Comparison of ENCODE assay signal across 17 cellular contexts in the genomic region with DNA sequence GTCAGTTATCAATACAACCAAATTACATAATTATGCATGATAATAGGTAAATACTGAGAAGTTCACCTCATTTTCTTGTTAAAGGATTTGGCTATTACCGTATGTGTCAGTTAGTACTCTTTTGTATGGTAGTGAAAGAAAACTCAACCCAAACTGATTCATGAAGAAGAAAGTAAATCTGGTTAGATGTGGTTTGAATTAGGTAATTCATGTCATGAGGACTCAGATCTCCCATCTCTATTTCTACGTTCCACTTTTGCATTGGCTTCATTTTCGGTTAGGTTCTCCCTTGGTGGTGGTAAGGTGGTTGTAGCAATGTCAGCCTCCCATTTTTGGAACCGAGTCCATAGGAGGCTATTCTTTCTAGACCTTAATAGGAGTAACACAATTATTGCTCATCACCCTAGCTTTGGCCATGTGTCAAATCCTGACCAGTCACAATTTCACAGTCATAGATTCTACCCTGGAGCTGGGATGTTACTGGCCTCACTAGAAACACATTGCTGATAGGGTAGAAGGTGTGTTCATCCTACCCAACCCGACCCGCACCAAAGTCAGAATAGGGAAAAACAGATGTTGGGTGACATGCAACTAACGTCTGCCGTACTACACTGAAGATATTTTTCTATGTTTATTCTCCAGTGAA.
DNase-seq lines count a peak whose midpoint lies in the region; ATAC-seq, FAIRE-seq and TF ChIP-seq lines count a peak whose summit lies in the region.
"Had no signal": no experiment of that assay in that cellular context is flagged by ENCODE, and none has a peak within 500 bp of the region (broad histone marks: within the 10 kb centered on the region; RNA-seq: fewer than 3 reads in every experiment).

No MANE protein-coding gene starts in this region.

- H3K4me1 ChIP-seq in breast epithelium (no peaks in the 10 kb centered on the region), HCT116 (ENCODE audit: control insufficient read depth in 1 of 2, insufficient read depth in 2 of 2, low read length in 2 of 2) (no peaks in the 10 kb centered on the region), GM12878 (ENCODE audit: control insufficient read depth, insufficient read depth, low read length) (peaks cover 9% of the 10 kb centered on the region; the same call in 1 of the 2 replicates), MM.1S (ENCODE audit: low read length) (no peaks in the 10 kb centered on the region)

- no peak overlapping the region for H3K4me3 Mint-ChIP-seq in MCF 10A (ENCODE audit: unreplicated experiment)
- H3K4me3 Mint-ChIP-seq: CD4-positive, alpha-beta memory T cell had no signal

- H3K4me1 Mint-ChIP-seq in MCF 10A (ENCODE audit: insufficient read depth, unreplicated experiment) = no peaks in the 10 kb centered on the region

- RAD21 ChIA-PET in HCT116 (lab: Charles Lee; ENCODE audit: low non-redundant PET in 1 of 2, low total read pairs in 2 of 2, uncharacterized antibody in 2 of 2, unreplicated experiment in 2 of 2) = no interaction called here
- RAD21 ChIA-PET in GM12878 (lab: Charles Lee; ENCODE audit: unreplicated experiment) = interaction anchor here (1.1 to 1.2 kb wide), 2 partner anchors 12 to 54 kb away, joined by 3 to 4 read pairs; no protein-coding TSS in a partner anchor

- H3K36me3 ChIP-seq in breast epithelium (no peaks in the 10 kb centered on the region), HCT116 (ENCODE audit: control insufficient read depth in 1 of 2, insufficient read depth in 2 of 2, low read length in 2 of 2) (no peaks in the 10 kb centered on the region), GM12878 (ENCODE audit: control insufficient read depth in 2 of 2, insufficient read depth in 2 of 2, low read length in 1 of 2) (no peaks in the 10 kb centered on the region), MM.1S (replicated peaks; ENCODE audit: insufficient read depth, low read length) (no peaks in the 10 kb centered on the region)

- no peak for TF ChIP-seq EP300 in GM12878 (IDR thresholded peaks at IDR 0.05; ENCODE audit: borderline replicate concordance in 1 of 2, control insufficient read depth in 1 of 2, low read depth in 2 of 2, low read length in 2 of 2)

- no peak overlapping the region for H3K9ac ChIP-seq in HCT116 (ENCODE audit: low read length)
- no peak overlapping the region for H3K9ac ChIP-seq in GM12878 (ENCODE audit: control insufficient read depth, insufficient read depth, low read length)
- H3K9ac ChIP-seq in MM.1S (ENCODE audit: low read length) = no peak overlapping the region

- H3K9me3 Mint-ChIP-seq in MCF 10A (ENCODE audit: unreplicated experiment) = no peaks in the 10 kb centered on the region

- no peaks in the 10 kb centered on the region for H4K20me1 ChIP-seq in HCT116 (ENCODE audit: insufficient read depth)
- H4K20me1 ChIP-seq in GM12878 (ENCODE audit: control insufficient read depth, insufficient read depth) = no peaks in the 10 kb centered on the region
- H4K20me1 ChIP-seq in MM.1S (ENCODE audit: insufficient read depth, low read length) = no peaks in the 10 kb centered on the region

- peaks cover 4% of the 10 kb centered on the region for H3K36me3 Mint-ChIP-seq in MCF 10A (ENCODE audit: insufficient read depth, unreplicated experiment)

- no peak for TF ChIP-seq POLR2A in breast epithelium (IDR thresholded peaks at IDR 0.05)
- no peak for TF ChIP-seq POLR2A in HCT116 (IDR thresholded peaks at IDR 0.05; ENCODE audit: borderline replicate concordance, extremely low read depth, insufficient read depth, insufficient read length)
- TF ChIP-seq POLR2A in GM12878 (IDR thresholded peaks at IDR 0.05; ENCODE audit: low read depth, low read length) = no peak

- H3K27ac ChIP-seq in breast epithelium = no peak overlapping the region
- no peak overlapping the region for H3K27ac ChIP-seq in HCT116 (ENCODE audit: low read depth, low read length)
- no peak overlapping the region for H3K27ac ChIP-seq in GM12878 (ENCODE audit: control insufficient read depth, insufficient read depth)
- H3K27ac ChIP-seq in MM.1S (ENCODE audit: low read length) = no peak overlapping the region
- H3K27ac ChIP-seq: RWPE1 had no signal

- intact Hi-C loops in MCF 10A (cut with micrococcal nuclease) (no loop called here), breast epithelium (cut with DNase I; ENCODE audit: low total_unique reads) (no loop called here), HCT116 (cut with micrococcal nuclease) (no loop called here), GM12878 (cut with micrococcal nuclease; ENCODE audit: unreplicated experiment) (no loop called here)

- H3K4me3 ChIP-seq in breast epithelium (no peak overlapping the region), HCT116 (replicated peaks in 1 of 2; ENCODE audit: low read depth in 1 of 2, low read length in 2 of 2) (no peak overlapping the region), GM12878 (no peak overlapping the region), MM.1S (ENCODE audit: low read length) (no peak overlapping the region)

- H3K4me2 ChIP-seq in HCT116 (ENCODE audit: low read length) (no peak overlapping the region), GM12878 (ENCODE audit: control insufficient read depth, insufficient read depth) (peak overlapping the region; percentile 33; the same call in 1 of the 2 replicates), MM.1S (ENCODE audit: low read depth, low read length) (no peak overlapping the region)

- ATAC-seq in HCT116 = no peak
- ATAC-seq in GM12878 = no peak; the same call in 2 of the 3 replicates
- ATAC-seq in stimulated activated naive CD8-positive, alpha-beta T cell treated with anti-CD3 and anti-CD28 coated beads, Interleukin-15, Interleukin-2, amounts not matched to agents 100 U/mL and 50 U/mL, for 24 hours = peak; percentile 43
- ATAC-seq in GM19467 (IDR thresholded peaks at IDR 0.05; ENCODE audit: unreplicated experiment) = no peak
- no peak for ATAC-seq in GM21528 (IDR thresholded peaks at IDR 0.05; ENCODE audit: low FRiP score, unreplicated experiment)

- H3K27me3 Mint-ChIP-seq in MCF 10A (ENCODE audit: insufficient read depth, unreplicated experiment) = no peaks in the 10 kb centered on the region
- H3K27me3 Mint-ChIP-seq: CD4-positive, alpha-beta memory T cell had no signal

- H3K9me2 ChIP-seq in HCT116 (ENCODE audit: insufficient read depth) (no peaks in the 10 kb centered on the region), MM.1S (replicated peaks; ENCODE audit: insufficient read depth, low read length) (no peaks in the 10 kb centered on the region)

- in situ Hi-C loops in GM12878 (cut with MboI) = no loop called here

- TSS peak; percentile 21 for BruUV-seq in MCF 10A (replicated peaks; lab: Mats Ljungman, UMichigan)
- TSS peak; percentile 23 for BruUV-seq in HCT116 (replicated peaks; lab: Mats Ljungman, UMichigan)
- BruUV-seq in GM12878 (replicated peaks; lab: Mats Ljungman, UMichigan) = no TSS peak

- CTCF ChIA-PET in MCF 10A (lab: Yijun Ruan, JAX) (interaction anchor here (0.7 kb wide), 1 partner anchor 1438 kb away, joined by 3 read pairs; no protein-coding TSS in a partner anchor), HCT116 (lab: Charles Lee) (no interaction called here), GM12878 (lab: Yijun Ruan, JAX) (interaction anchor here (0.6 to 1.7 kb wide), 6 partner anchors 10 to 54 kb away, joined by 3 to 7 read pairs (median 4); no protein-coding TSS in a partner anchor)

- TF ChIP-seq CTCF in MCF 10A (IDR thresholded peaks at IDR 0.05; ENCODE audit: unreplicated experiment) (no peak), breast epithelium (IDR thresholded peaks at IDR 0.05) (no peak), HCT116 (IDR thresholded peaks at IDR 0.05 in 2 of 3, conservative IDR thresholded peaks at IDR 0.05 in 1 of 3; ENCODE audit: borderline replicate concordance in 1 of 3, insufficient read depth in 1 of 3, low read depth in 2 of 3, low read length in 2 of 3) (no peak), GM12878 (IDR thresholded peaks at IDR 0.05 in 2 of 3, conservative IDR thresholded peaks at IDR 0.05 in 1 of 3; ENCODE audit: control insufficient read depth in 2 of 3, extremely low read depth in 1 of 3, insufficient read depth in 1 of 3, low read depth in 3 of 3, low read length in 3 of 3) (no peak), MM.1S (IDR thresholded peaks at IDR 0.05; ENCODE audit: low read length) (no peak)

- SMC1A ChIA-PET in GM12878 (lab: Charles Lee; ENCODE audit: uncharacterized antibody, unreplicated experiment) = interaction anchor here (0.7 to 2.4 kb wide), 3 partner anchors 10 to 21 kb away, joined by 3 to 11 read pairs (median 4); no protein-coding TSS in a partner anchor

- POLR2A ChIA-PET in MCF 10A (lab: Yijun Ruan, JAX) (interaction anchor here (0.7 kb wide), 1 partner anchor 20 kb away, joined by 3 read pairs; no protein-coding TSS in a partner anchor), HCT116 (lab: Charles Lee) (no interaction called here), GM12878 (lab: Charles Lee) (interaction anchor here (0.8 kb wide), 1 partner anchor 10 kb away, joined by 3 read pairs; no protein-coding TSS in a partner anchor)

- H3K9me3 ChIP-seq in breast epithelium (no peaks in the 10 kb centered on the region), HCT116 (ENCODE audit: control insufficient read depth in 1 of 2, insufficient read depth in 1 of 2, low read depth in 1 of 2, low read length in 2 of 2) (no peaks in the 10 kb centered on the region), GM12878 (replicated peaks; ENCODE audit: control insufficient read depth, insufficient read depth, low read length) (no peaks in the 10 kb centered on the region), MM.1S (replicated peaks; ENCODE audit: insufficient read depth, low read length) (no peaks in the 10 kb centered on the region)

- FAIRE-seq in GM12878 (lab: Jason Lieb, UNC) = no peak

- no peak for DNase-seq in MCF 10A (ENCODE audit: unreplicated experiment)
- no peak for DNase-seq in breast epithelium (ENCODE audit: low spot score in 2 of 2)
- DNase-seq in HCT116 (ENCODE audit: low read depth, low spot score) = no peak
- no peak for DNase-seq in GM12878 (ENCODE audit: low read depth, low spot score)
- DNase-seq in stimulated activated naive CD8-positive, alpha-beta T cell treated with anti-CD3 and anti-CD28 coated beads, Interleukin-15, Interleukin-2, amounts not matched to agents 100 U/mL and 50 U/mL, for 24 hours = no peak
- DNase-seq in MM.1S = no peak
- DNase-seq: Calu3; CD4-positive, alpha-beta memory T cell; H7; Kasumi-1; MV-4-11; NCI-H1930; NCI-H446; OCI-M1 had no signal

- H3F3A ChIP-seq in MM.1S (ENCODE audit: insufficient read depth, low read length) = no peaks in the 10 kb centered on the region

- H3K27me3 ChIP-seq in breast epithelium = no peaks in the 10 kb centered on the region
- H3K27me3 ChIP-seq in HCT116 (ENCODE audit: insufficient read depth, low read length) = no peaks in the 10 kb centered on the region
- H3K27me3 ChIP-seq in GM12878 (replicated peaks in 1 of 2; ENCODE audit: control insufficient read depth in 2 of 2, insufficient read depth in 2 of 2, low read length in 1 of 2) = no peaks in the 10 kb centered on the region
- no peaks in the 10 kb centered on the region for H3K27me3 ChIP-seq in MM.1S (replicated peaks; ENCODE audit: insufficient read depth, low read length)

- 98% methylated on average over 8 of the region's 8 CpGs for WGBS in GM12878 (ENCODE audit: insufficient coverage, insufficient replicate concordance, low lambda C conversion rate, missing lambda C conversion rate)

- TF ChIP-seq RAD21 in HCT116 (IDR thresholded peaks at IDR 0.05; ENCODE audit: low read depth) (no peak), GM12878 (IDR thresholded peaks at IDR 0.05; ENCODE audit: insufficient read depth, low read depth, low read length) (no peak)

- H3K79me2 ChIP-seq in HCT116 (ENCODE audit: insufficient read depth, low read length) = no peaks in the 10 kb centered on the region
- no peaks in the 10 kb centered on the region for H3K79me2 ChIP-seq in GM12878 (ENCODE audit: control insufficient read depth, insufficient read depth, low read length)
- no peaks in the 10 kb centered on the region for H3K79me2 ChIP-seq in MM.1S (ENCODE audit: low read length)

- no peak overlapping the region for H3K27ac Mint-ChIP-seq in MCF 10A (ENCODE audit: low read depth, unreplicated experiment)
- H3K27ac Mint-ChIP-seq: CD4-positive, alpha-beta memory T cell had no signal

- H2AFZ ChIP-seq in HCT116 (ENCODE audit: low read depth, low read length, poor library complexity, severe bottlenecking) (no peak overlapping the region), GM12878 (ENCODE audit: control insufficient read depth, low read depth, low read length) (no peak overlapping the region), MM.1S (ENCODE audit: low read length) (no peak overlapping the region)
